Comparison of ENCODE assay signal across 19 cellular contexts in genomic region chr13:50760751-50761150, GRCh38.
DNase-seq lines count a peak whose midpoint lies in the region; ATAC-seq and TF ChIP-seq lines count a peak whose summit lies in the region.
"Had no signal": no experiment of that assay in that cellular context is flagged by ENCODE, and none has a peak within 500 bp of the region (broad histone marks: within the 10 kb centered on the region; RNA-seq: fewer than 3 reads in every experiment).

No MANE protein-coding gene starts in this region.

- WGBS in testis, 2 donors, result 76 to 85% methylated on average over 1 of the region's 1 CpG

- no peak overlapping the region for H3K4me3 ChIP-seq in choroid plexus epithelial cell (ENCODE audit: low read depth, low read length)
- no peak overlapping the region for H3K4me3 ChIP-seq in breast epithelium
- H3K4me3 ChIP-seq in testis, result no peak overlapping the region
- H3K4me3 ChIP-seq: BLaER1 treated with 17β-estradiol and CSF1 and Interleukin-3, amounts not matched to agents 10 nM and 100 nM had no signal

- no peak for TF ChIP-seq POLR2A in breast epithelium (IDR thresholded peaks at IDR 0.05)
- TF ChIP-seq POLR2A in testis (IDR thresholded peaks at IDR 0.05), result no peak

- H3K4me1 ChIP-seq in breast epithelium (no peaks in the 10 kb centered on the region), testis (no peaks in the 10 kb centered on the region)

- peaks cover 9% of the 10 kb centered on the region for H3K4me1 Mint-ChIP-seq in activated CD8-positive, alpha-beta memory T cell treated with anti-CD3 and anti-CD28 coated beads, Interleukin-2, amount 10 ng/mL, durations not matched to agents 7 days and 5 days
- H3K4me1 Mint-ChIP-seq in T-helper 2 cell treated with Interferon-gamma antibody and Interleukin-4, amounts not matched to agents 5 μg/mL and 100 μg/mL, for 36 hours (ENCODE audit: low read depth), result peaks cover 7% of the 10 kb centered on the region

- H3K9me3 Mint-ChIP-seq in activated CD8-positive, alpha-beta memory T cell treated with anti-CD3 and anti-CD28 coated beads, Interleukin-2, amount 10 ng/mL, durations not matched to agents 7 days and 5 days (ENCODE audit: low read depth), result no peaks in the 10 kb centered on the region
- no peaks in the 10 kb centered on the region for H3K9me3 Mint-ChIP-seq in T-helper 2 cell treated with Interferon-gamma antibody and Interleukin-4, amounts not matched to agents 5 μg/mL and 100 μg/mL, for 36 hours
- H3K9me3 Mint-ChIP-seq: CD8-positive, alpha-beta memory T cell had no signal

- no peak overlapping the region for H3K4me3 Mint-ChIP-seq in activated CD8-positive, alpha-beta memory T cell treated with anti-CD3 and anti-CD28 coated beads, Interleukin-2, amount 10 ng/mL, durations not matched to agents 7 days and 5 days
- H3K4me3 Mint-ChIP-seq in T-helper 2 cell treated with Interferon-gamma antibody and Interleukin-4, amounts not matched to agents 5 μg/mL and 100 μg/mL, for 36 hours, result no peak overlapping the region
- H3K4me3 Mint-ChIP-seq: CD8-positive, alpha-beta memory T cell; H9 had no signal

- no peak overlapping the region for H3K27ac Mint-ChIP-seq in activated CD8-positive, alpha-beta memory T cell treated with anti-CD3 and anti-CD28 coated beads, Interleukin-2, amount 10 ng/mL, durations not matched to agents 7 days and 5 days
- H3K27ac Mint-ChIP-seq in T-helper 2 cell treated with Interferon-gamma antibody and Interleukin-4, amounts not matched to agents 5 μg/mL and 100 μg/mL, for 36 hours, result no peak overlapping the region
- H3K27ac Mint-ChIP-seq: H9 had no signal

- H3K36me3 ChIP-seq in breast epithelium (no peaks in the 10 kb centered on the region), testis (ENCODE audit: low read depth, missing control alignments) (no peaks in the 10 kb centered on the region)
- H3K36me3 ChIP-seq: BLaER1 treated with 17β-estradiol and CSF1 and Interleukin-3, amounts not matched to agents 10 nM and 100 nM had no signal

- H3K27me3 Mint-ChIP-seq in activated CD8-positive, alpha-beta memory T cell treated with anti-CD3 and anti-CD28 coated beads, Interleukin-2, amount 10 ng/mL, durations not matched to agents 7 days and 5 days, result peaks cover 11% of the 10 kb centered on the region
- peaks cover 10% of the 10 kb centered on the region for H3K27me3 Mint-ChIP-seq in T-helper 2 cell treated with Interferon-gamma antibody and Interleukin-4, amounts not matched to agents 5 μg/mL and 100 μg/mL, for 36 hours (ENCODE audit: low read depth)

- no peak for TF ChIP-seq CTCF in choroid plexus epithelial cell (conservative IDR thresholded peaks at IDR 0.05; ENCODE audit: low read depth, low read length)
- TF ChIP-seq CTCF in breast epithelium (IDR thresholded peaks at IDR 0.05), result no peak
- no peak for TF ChIP-seq CTCF in testis (IDR thresholded peaks at IDR 0.05)

- peak; percentile 67 for ATAC-seq in activated CD8-positive, alpha-beta memory T cell treated with anti-CD3 and anti-CD28 coated beads, Interleukin-2, amount 10 ng/mL, durations not matched to agents 7 days and 5 days
- peak; percentile 65 for ATAC-seq in stimulated activated naive CD8-positive, alpha-beta T cell treated with anti-CD3 and anti-CD28 coated beads, Interleukin-15, Interleukin-2, amounts not matched to agents 100 U/mL and 50 U/mL, for 24 hours
- ATAC-seq in GM21717 (IDR thresholded peaks at IDR 0.05; ENCODE audit: unreplicated experiment), result no peak

- peak; percentile 42 for DNase-seq in activated CD8-positive, alpha-beta memory T cell treated with anti-CD3 and anti-CD28 coated beads, Interleukin-2, amount 10 ng/mL, durations not matched to agents 7 days and 5 days
- no peak for DNase-seq in activated CD8-positive, alpha-beta memory T cell treated with anti-CD3 and anti-CD28 coated beads, Interleukin-2, amount 50 U/mL, for 48 hours
- DNase-seq in T-helper 2 cell treated with Interferon-gamma antibody and Interleukin-4, amounts not matched to agents 5 μg/mL and 100 μg/mL, for 36 hours (ENCODE audit: low spot score), result peak; percentile 7
- DNase-seq in choroid plexus epithelial cell (ENCODE audit: low read depth), result peak; percentile 33
- DNase-seq in stimulated activated naive CD8-positive, alpha-beta T cell treated with anti-CD3 and anti-CD28 coated beads, Interleukin-15, Interleukin-2, amounts not matched to agents 100 U/mL and 50 U/mL, for 24 hours, result no peak
- DNase-seq in breast epithelium (ENCODE audit: low spot score in 2 of 2), result no peak
- no peak for DNase-seq in testis
- DNase-seq: CD8-positive, alpha-beta memory T cell; DMS53; H9; IMR-90; NCI-H1092; NCI-H1436 treated with DMSO at 0.1 percent for 48 hours; NCI-H2029 treated with DMSO at 0.1 percent for 48 hours; NCI-H2171; Right ventricle myocardium superior had no signal

- H3K27ac ChIP-seq in breast epithelium (no peak overlapping the region), testis (no peak overlapping the region)
- H3K27ac ChIP-seq: BLaER1 treated with 17β-estradiol and CSF1 and Interleukin-3, amounts not matched to agents 10 nM and 100 nM; HL-60 had no signal

- no peaks in the 10 kb centered on the region for H3K9me3 ChIP-seq in breast epithelium
- no peaks in the 10 kb centered on the region for H3K9me3 ChIP-seq in testis

- H3K27me3 ChIP-seq in breast epithelium (no peaks in the 10 kb centered on the region), testis (no peaks in the 10 kb centered on the region)
- H3K27me3 ChIP-seq: BLaER1 treated with 17β-estradiol and CSF1 and Interleukin-3, amounts not matched to agents 10 nM and 100 nM had no signal

- intact Hi-C loops in breast epithelium (cut with DNase I; ENCODE audit: low total_unique reads) (no loop called here), testis (cut with DNase I; ENCODE audit: low total_unique reads) (no loop called here)

- CTCF ChIA-PET in activated CD8-positive, alpha-beta memory T cell treated with anti-CD3 and anti-CD28 coated beads, Interleukin-2, amount 10 ng/mL, durations not matched to agents 7 days and 5 days (lab: Charles Lee), result no interaction called here

- H3K36me3 Mint-ChIP-seq in activated CD8-positive, alpha-beta memory T cell treated with anti-CD3 and anti-CD28 coated beads, Interleukin-2, amount 10 ng/mL, durations not matched to agents 7 days and 5 days, result no peaks in the 10 kb centered on the region
- peaks cover 3% of the 10 kb centered on the region for H3K36me3 Mint-ChIP-seq in T-helper 2 cell treated with Interferon-gamma antibody and Interleukin-4, amounts not matched to agents 5 μg/mL and 100 μg/mL, for 36 hours (ENCODE audit: low read depth)

Comparison
In these comparisons a context has a peak if more than half of its experiments do, and no peak if none do; other contexts are left out.
1. DNase-seq: peak in activated CD8-positive, alpha-beta memory T cell treated with anti-CD3 and anti-CD28 coated beads, Interleukin-2, amount 10 ng/mL, durations not matched to agents 7 days and 5 days (single experiment), T-helper 2 cell treated with Interferon-gamma antibody and Interleukin-4, amounts not matched to agents 5 μg/mL and 100 μg/mL, for 36 hours (single experiment) and choroid plexus epithelial cell (single experiment); none in activated CD8-positive, alpha-beta memory T cell treated with anti-CD3 and anti-CD28 coated beads, Interleukin-2, amount 50 U/mL, for 48 hours (single experiment), stimulated activated naive CD8-positive, alpha-beta T cell treated with anti-CD3 and anti-CD28 coated beads, Interleukin-15, Interleukin-2, amounts not matched to agents 100 U/mL and 50 U/mL, for 24 hours (single experiment), breast epithelium (0 of 2) and testis (single experiment).